In the genomic region with DNA sequence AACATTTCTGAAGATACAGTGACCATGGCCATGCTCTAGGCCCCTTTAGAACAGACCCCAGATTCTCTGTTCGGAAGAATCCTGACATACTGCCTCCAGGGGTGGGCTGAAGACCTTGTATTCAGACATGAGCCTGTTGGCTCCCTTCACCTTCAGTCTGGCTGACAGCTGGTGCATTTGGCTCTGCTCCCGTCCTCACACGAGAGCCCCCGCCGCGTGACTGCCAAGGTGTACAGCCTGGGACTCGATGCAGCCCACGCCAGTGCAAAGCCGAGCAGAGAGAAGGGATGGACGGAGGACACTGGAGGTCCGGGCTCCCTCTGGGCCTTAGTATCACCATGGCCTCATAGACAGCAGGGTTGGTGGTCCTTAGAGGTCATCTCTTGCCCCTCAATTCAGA, we compare ENCODE assay signal across 25 cellular contexts. TPM values are rescaled to one million over a fixed set of nuclear protein-coding genes. Genes with fewer than 3 reads are reported as not detected.
DNase-seq lines count a peak whose midpoint lies in the region; ATAC-seq, FAIRE-seq and TF ChIP-seq lines count a peak whose summit lies in the region.
"Had no signal": no experiment of that assay in that cellular context is flagged by ENCODE, and none has a peak within 500 bp of the region (broad histone marks: within the 10 kb centered on the region; RNA-seq: fewer than 3 reads in every experiment).

No MANE protein-coding gene starts in this region.

- H3K27me3 Mint-ChIP-seq in activated naive CD4-positive, alpha-beta T cell treated with anti-CD3 and anti-CD28 coated beads, Interleukin-2, amount 50 U/mL, for 24 hours: no peaks in the 10 kb centered on the region
- H3K27me3 Mint-ChIP-seq in brain: no peaks in the 10 kb centered on the region
- H3K27me3 Mint-ChIP-seq: progenitor cell of endocrine pancreas; stimulated activated naive B cell treated with anti-CD40 and anti-IgM and Interleukin-4, amounts not matched to agents 10 μg/mL and 1 μg/mL and 100 μg/mL, for 72 hours had no signal

- H3K36me3 Mint-ChIP-seq in activated naive CD4-positive, alpha-beta T cell treated with anti-CD3 and anti-CD28 coated beads, Interleukin-2, amount 50 U/mL, for 24 hours: peaks cover 26% of the 10 kb centered on the region
- peaks cover 68% of the 10 kb centered on the region for H3K36me3 Mint-ChIP-seq in brain

- 86 to 100% (median 88%) methylated on average over 1 to 11 of the region's 11 CpGs for WGBS in stomach, 5 donors

- TF ChIP-seq CTCF in brain (conservative IDR thresholded peaks at IDR 0.05) (no peak), stomach (IDR thresholded peaks at IDR 0.05) (no peak)

- peak overlapping the region; percentile 39 to 85 (median 82) for H3K27ac ChIP-seq in stomach
- H3K27ac ChIP-seq: KMS-11, thoracic aorta had no signal

- peaks cover 33% of the 10 kb centered on the region for H3K4me1 Mint-ChIP-seq in activated naive CD4-positive, alpha-beta T cell treated with anti-CD3 and anti-CD28 coated beads, Interleukin-2, amount 50 U/mL, for 24 hours
- peaks cover 32% of the 10 kb centered on the region for H3K4me1 Mint-ChIP-seq in brain

- H3K4me3 Mint-ChIP-seq in activated naive CD4-positive, alpha-beta T cell treated with anti-CD3 and anti-CD28 coated beads, Interleukin-2, amount 50 U/mL, for 24 hours: no peak overlapping the region
- no peak overlapping the region for H3K4me3 Mint-ChIP-seq in brain

- H3K4me3 ChIP-seq in stomach: no peak overlapping the region
- H3K4me3 ChIP-seq: thoracic aorta had no signal

- H3K27ac Mint-ChIP-seq in activated naive CD4-positive, alpha-beta T cell treated with anti-CD3 and anti-CD28 coated beads, Interleukin-2, amount 50 U/mL, for 24 hours: peak overlapping the region; percentile 62
- H3K27ac Mint-ChIP-seq in brain: peak overlapping the region in 3 of 5 experiments; percentile 30 to 68 (median 45)
- H3K27ac Mint-ChIP-seq: progenitor cell of endocrine pancreas had no signal

- no peaks in the 10 kb centered on the region for H3K9me3 Mint-ChIP-seq in activated naive CD4-positive, alpha-beta T cell treated with anti-CD3 and anti-CD28 coated beads, Interleukin-2, amount 50 U/mL, for 24 hours
- peaks cover 14 to 23% (median 18%) of the 10 kb centered on the region in 5 experiments for H3K9me3 Mint-ChIP-seq in brain

- peaks cover 0 to 10% (median 0%) of the 10 kb centered on the region in 4 donors for H3K9me3 ChIP-seq in stomach
- H3K9me3 ChIP-seq: thoracic aorta had no signal

- no peak for TF ChIP-seq POLR2A in stomach (IDR thresholded peaks at IDR 0.05)

- H3K27me3 ChIP-seq in stomach: no peaks in the 10 kb centered on the region

- H3K36me3 ChIP-seq in stomach: peaks cover 15 to 38% (median 18%) of the 10 kb centered on the region in 4 donors
- H3K36me3 ChIP-seq: thoracic aorta had no signal

- FAIRE-seq in urothelium cell line (lab: Jason Lieb, UNC): no peak
- FAIRE-seq: colon, endometrium, GM12891 had no signal

- DNase-seq in activated naive CD4-positive, alpha-beta T cell treated with anti-CD3 and anti-CD28 coated beads, Interleukin-2, amount 50 U/mL, for 16 hours: no peak
- DNase-seq in NCI-H446 treated with DMSO at 0.1 percent for 48 hours (lab: John Stamatoyannopoulos, UW) (peak; percentile 7), stomach (no peak), urothelium cell line (ENCODE audit: low spot score) (no peak), NCI-H1436 treated with DMSO at 0.1 percent for 48 hours (lab: John Stamatoyannopoulos, UW) (no peak)
- DNase-seq: activated CD4-positive, alpha-beta T cell treated with anti-CD3 and anti-CD28 coated beads, Interleukin-2, amount 50 U/mL, for 1 hour; activated naive CD4-positive, alpha-beta T cell treated with Interleukin-2 at 50 U/mL for 16 hours; GOT3; head of caudate nucleus; midbrain; NCI-H2081 treated with DMSO at 0.1 percent for 48 hours; NCI-H526; SHP77; stimulated activated CD4-positive, alpha-beta T cell treated with anti-CD3 and anti-CD28 coated beads, Interleukin-1b, Interleukin-23, amount 100 ng/mL, for 48 hours; stimulated activated naive B cell treated with anti-CD40 and anti-IgM and Interleukin-4, amounts not matched to agents 10 μg/mL and 1 μg/mL and 100 μg/mL, for 72 hours had no signal

- TF ChIP-seq EP300 in stomach (IDR thresholded peaks at IDR 0.05): no peak

- intact Hi-C loops in stomach (cut with DNase I; ENCODE audit: low total_unique reads): no loop called here

- no peak for ATAC-seq in HG02852 (IDR thresholded peaks at IDR 0.05; ENCODE audit: unreplicated experiment)
- ATAC-seq: left lobe of liver; stimulated activated naive B cell treated with anti-CD40 and anti-IgM and Interleukin-4, amounts not matched to agents 10 μg/mL and 1 μg/mL and 100 μg/mL, for 72 hours had no signal

- peaks cover 9 to 68% (median 32%) of the 10 kb centered on the region in 4 donors for H3K4me1 ChIP-seq in stomach

RNA-seq across cellular contexts. Expression of gene COTL1, which starts 46.9 kb away (rescaled TPM):
- 902 TPM for polyA plus RNA-seq in brain (ENCODE audit: insufficient read depth, low read depth, low replicate concordance)
- 100 to 1,000 TPM in 3 of 5 donors, 10 to 100 TPM in 2; 40.3 to 184 (median 173) TPM for total RNA-seq in stomach
- polyA plus RNA-seq in stomach: 100 to 1,000 TPM in 2 of 3 donors, 10 to 100 TPM in 1; 52.7 to 187 (median 184) TPM
